ENCODE assay signal across 8 cellular contexts in genomic region chr13:46126552-46127171, GRCh38. TPM values are rescaled to one million over a fixed set of nuclear protein-coding genes. Genes with fewer than 3 reads are reported as not detected.
DNase-seq lines count a peak whose midpoint lies in the region; ATAC-seq and TF ChIP-seq lines count a peak whose summit lies in the region.

No MANE protein-coding gene starts in this region.

- peak; percentile 59 to 76 for DNase-seq in NCI-H446 (lab: John Stamatoyannopoulos, UW)
- no peak for DNase-seq in NCI-H446 treated with DMSO at 0.1 percent for 48 hours (lab: John Stamatoyannopoulos, UW)
- DNase-seq in NCI-H2227 treated with DMSO at 0.1 percent for 48 hours (lab: John Stamatoyannopoulos, UW) = peak; percentile 56
- peak; percentile 61 for DNase-seq in cerebellar cortex (ENCODE audit: low spot score)
- DNase-seq in right lobe of liver = peak; percentile 71 to 81 (median 74)
- peak; percentile 28 for DNase-seq in stimulated activated CD8-positive, alpha-beta memory T cell treated with anti-CD3 and anti-CD28 coated beads, Interleukin-12 subunit alpha, Interleukin-12 subunit beta, amount 100 ng/mL, for 24 hours (ENCODE audit: extremely low read depth)

- peak overlapping the region in 2 of 3 donors; percentile 7 to 95 for H3K27ac ChIP-seq in right lobe of liver

- ATAC-seq in HG03025 (IDR thresholded peaks at IDR 0.05; ENCODE audit: low FRiP score, unreplicated experiment) (peak; percentile 59), right lobe of liver (peak; percentile 71 to 84 (median 76))
- peak; percentile 70 to 76 for ATAC-seq in activated CD4-positive, CD25-positive, alpha-beta regulatory T cell treated with anti-CD3 and anti-CD28 coated beads, Interleukin-2, amount 50 U/mL, for 24 hours

- H3K27me3 ChIP-seq in right lobe of liver = no peaks in the 10 kb centered on the region

- H3K4me1 ChIP-seq in right lobe of liver = peaks cover 0 to 35% (median 10%) of the 10 kb centered on the region in 4 donors

- TF ChIP-seq POLR2A in right lobe of liver (IDR thresholded peaks at IDR 0.05) = no peak

- no peak overlapping the region for H3K4me3 ChIP-seq in right lobe of liver

- no peaks in the 10 kb centered on the region for H3K36me3 ChIP-seq in right lobe of liver

- peak; percentile 90 to 94 (median 94) for TF ChIP-seq CTCF in right lobe of liver (IDR thresholded peaks at IDR 0.05)

- no peaks in the 10 kb centered on the region for H3K9me3 ChIP-seq in right lobe of liver

- intact Hi-C loops in right lobe of liver (cut with DNase I) = no loop called here

- 0% methylated on average over 3 of the region's 4 CpGs for WGBS in right lobe of liver (ENCODE audit: insufficient coverage, low coverage, low lambda C conversion rate, missing lambda C conversion rate)

RNA-seq across cellular contexts. Expression of gene CPB2, which starts 21.8 kb away (rescaled TPM):
- total RNA-seq in right lobe of liver = 100 to 1,000 TPM; 342 to 693 (median 554) TPM

RNA-seq across cellular contexts. Expression of gene LCP1, which starts 55.3 kb away (rescaled TPM):
- 10 to 100 TPM; 19.7 to 58.1 (median 22.8) TPM for total RNA-seq in right lobe of liver
